Comparison of ENCODE assay signal across 14 cellular contexts in genomic region chr6:147949981-147950622, GRCh38.
A peak's percentile ranks its signal among the peaks of the same experiment; 100 is the strongest.
DNase-seq lines count a peak whose midpoint lies in the region; ATAC-seq, FAIRE-seq and TF ChIP-seq lines count a peak whose summit lies in the region.
"Had no signal": no experiment of that assay in that cellular context is flagged by ENCODE, and none has a peak within 500 bp of the region (broad histone marks: within the 10 kb centered on the region; RNA-seq: fewer than 3 reads in every experiment).

No MANE protein-coding gene starts in this region.

- no peaks in the 10 kb centered on the region for H3K36me3 ChIP-seq in left lung

- peak; percentile 94 for FAIRE-seq in HTR-8/SVneo (lab: Jason Lieb, UNC)
- FAIRE-seq: H54 had no signal

- ATAC-seq in left lung (peak; percentile 19), HG03439 (IDR thresholded peaks at IDR 0.05; ENCODE audit: unreplicated experiment) (no peak)
- ATAC-seq: activated CD4-positive, alpha-beta T cell treated with anti-CD3 and anti-CD28 coated beads for 36 hours had no signal

- H3K4me3 ChIP-seq in cardiac fibroblast (replicated peaks in 1 of 2; ENCODE audit: low read depth in 2 of 2, low read length in 2 of 2) (no peak overlapping the region), left lung (no peak overlapping the region)

- no peak for TF ChIP-seq CTCF in cardiac fibroblast (IDR thresholded peaks at IDR 0.05; ENCODE audit: low read depth, low read length)
- no peak for TF ChIP-seq CTCF in left lung (IDR thresholded peaks at IDR 0.05)

- H3K27ac ChIP-seq in left lung = peak overlapping the region; percentile 26 to 45

- intact Hi-C loops in left lung (cut with DNase I) = no loop called here

- no peaks in the 10 kb centered on the region for H3K27me3 ChIP-seq in left lung

- H3K9me3 ChIP-seq in left lung = no peaks in the 10 kb centered on the region

- DNase-seq in HTR-8/SVneo (ENCODE audit: insufficient read length, low spot score) (no peak), cardiac fibroblast (ENCODE audit: low read depth in 2 of 2) (peak; percentile 11 to 13), left lung (no peak), stromal cell of bone marrow (ENCODE audit: low read depth) (peak; percentile 3), NCI-H187 (lab: John Stamatoyannopoulos, UW) (no peak)
- no peak for DNase-seq in stimulated activated CD4-positive, alpha-beta T cell treated with anti-CD3 and anti-CD28 coated beads, Interleukin-4, amount 100 ng/mL, for 1 hour
- no peak for DNase-seq in stimulated activated CD4-positive, alpha-beta T cell treated with anti-CD3 and anti-CD28 coated beads, Interleukin-4, amount 100 ng/mL, for 24 hours
- DNase-seq: activated CD4-positive, alpha-beta T cell treated with anti-CD3 and anti-CD28 coated beads for 36 hours; activated T-cell treated with anti-CD3 and anti-CD28 coated beads for 4 hours; AML-193; NCI-H1048; SHP77 treated with DMSO at 0.1 percent for 48 hours had no signal

- H3K4me1 ChIP-seq in left lung = peaks cover 9 to 15% of the 10 kb centered on the region in 2 donors

Comparison
In these comparisons a context has a peak if more than half of its experiments do, and no peak if none do; other contexts are left out.
1. DNase-seq: peak in cardiac fibroblast (2 of 2) and stromal cell of bone marrow (single experiment); none in HTR-8/SVneo (single experiment), left lung (0 of 2), stimulated activated CD4-positive, alpha-beta T cell treated with anti-CD3 and anti-CD28 coated beads, Interleukin-4, amount 100 ng/mL, for 1 hour (single experiment), stimulated activated CD4-positive, alpha-beta T cell treated with anti-CD3 and anti-CD28 coated beads, Interleukin-4, amount 100 ng/mL, for 24 hours (single experiment) and NCI-H187 (0 of 2).